In the genomic region with DNA sequence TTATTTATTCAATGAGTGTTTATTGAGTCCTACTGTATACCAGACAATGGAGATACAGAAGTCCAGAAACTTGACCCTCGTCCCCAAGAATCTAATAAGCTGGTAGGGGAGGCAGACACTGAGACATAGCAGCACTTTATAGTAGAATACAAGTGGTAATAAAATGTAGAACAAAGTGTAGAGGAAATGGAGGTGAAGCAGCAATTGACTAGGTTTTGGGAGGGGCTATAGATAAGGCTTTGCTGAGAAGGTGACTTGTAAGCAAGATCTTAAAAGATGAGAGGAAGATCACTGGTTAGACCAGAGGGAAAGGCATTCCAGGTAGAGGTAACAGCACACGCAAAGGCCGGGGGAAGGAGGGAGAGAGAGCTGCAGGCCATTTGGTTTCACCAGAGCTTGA, we compare ENCODE assay signal across 15 cellular contexts. TPM values are rescaled to one million over a fixed set of nuclear protein-coding genes. Genes with fewer than 3 reads are reported as not detected.
"Had no signal": no experiment of that assay in that cellular context is flagged by ENCODE, and none has a peak within 500 bp of the region (broad histone marks: within the 10 kb centered on the region; RNA-seq: fewer than 3 reads in every experiment).

No MANE protein-coding gene starts in this region.

- DNase-seq: central memory CD4-positive, alpha-beta T cell; effector CD8-positive, alpha-beta T cell; foreskin melanocyte; heart left ventricle; hippocampal formation; kidney glomerular epithelial cell; nephron progenitor cell; retina; right lobe of liver; stimulated activated naive CD8-positive, alpha-beta T cell treated with anti-CD3 and anti-CD28 coated beads, Interleukin-15, Interleukin-2, amounts not matched to agents 100 U/mL and 50 U/mL, for 24 hours had no signal

- H3K36me3 Mint-ChIP-seq: mesothelial cell of epicardium had no signal

- H3K9me3 ChIP-seq: heart left ventricle, prostate gland, right lobe of liver, tibial nerve had no signal

- H3K4me3 ChIP-seq: heart left ventricle, prostate gland, right lobe of liver, tibial nerve had no signal

- H3K27ac ChIP-seq: heart left ventricle, parathyroid adenoma, tibial nerve had no signal

- H3K9me3 Mint-ChIP-seq: memory B cell, mesothelial cell of epicardium, nephron progenitor cell had no signal

- H3K4me1 Mint-ChIP-seq: memory B cell had no signal

- H3K4me1 ChIP-seq: parathyroid adenoma had no signal

- H3K27me3 ChIP-seq: heart left ventricle, right lobe of liver, tibial nerve had no signal

- H3K36me3 ChIP-seq: prostate gland, right lobe of liver had no signal

- ATAC-seq: heart left ventricle; stimulated activated naive CD8-positive, alpha-beta T cell treated with anti-CD3 and anti-CD28 coated beads, Interleukin-15, Interleukin-2, amounts not matched to agents 100 U/mL and 50 U/mL, for 24 hours had no signal

- H3K27ac Mint-ChIP-seq: memory B cell, mesothelial cell of epicardium had no signal

- H3K4me3 Mint-ChIP-seq: memory B cell, mesothelial cell of epicardium had no signal

RNA-seq across cellular contexts. Expression of gene ZBTB16, which starts 57.3 kb away (rescaled TPM):
- total RNA-seq: mesothelial cell of epicardium had no signal
